ENCODE assay signal across 9 cellular contexts in genomic region chr9:738209-738915, GRCh38.
DNase-seq lines count a peak whose midpoint lies in the region; ATAC-seq and TF ChIP-seq lines count a peak whose summit lies in the region.
"Had no signal": no experiment of that assay in that cellular context is flagged by ENCODE, and none has a peak within 500 bp of the region (broad histone marks: within the 10 kb centered on the region; RNA-seq: fewer than 3 reads in every experiment).

No MANE protein-coding gene starts in this region.

- H3K36me3 Mint-ChIP-seq in HFFc6 (ENCODE audit: low read depth), result peaks cover 65% of the 10 kb centered on the region

- intact Hi-C loops in body of pancreas (cut with DNase I), result no loop called here

- no peaks in the 10 kb centered on the region for H3K9me3 ChIP-seq in body of pancreas

- peaks cover 4% of the 10 kb centered on the region for H3K4me1 ChIP-seq in body of pancreas

- no peaks in the 10 kb centered on the region for H3K9me3 Mint-ChIP-seq in HFFc6

- DNase-seq in HFFc6 (peak; percentile 99), body of pancreas (peak in 1 of 4 donors; percentile 41), hepatic stellate cell (ENCODE audit: low spot score) (peak; percentile 88), substantia nigra (lab: John Stamatoyannopoulos, UW) (peak in 15 of 49 donors; percentile 14 to 56 (median 23)), NCI-H526 treated with DMSO at 0.1 percent for 48 hours (lab: John Stamatoyannopoulos, UW) (no peak), NCI-H1048 (lab: John Stamatoyannopoulos, UW) (no peak), inferior parietal cortex (ENCODE audit: extremely low spot score) (no peak)
- DNase-seq: activated T-cell treated with anti-CD3 and anti-CD28 coated beads for 4 hours had no signal

- H3K27me3 Mint-ChIP-seq in HFFc6 (ENCODE audit: insufficient read depth), result peaks cover 5% of the 10 kb centered on the region

- H3K36me3 ChIP-seq in body of pancreas (replicated peaks in 1 of 2; ENCODE audit: insufficient read depth in 1 of 2, low read depth in 2 of 2), result peaks cover 0 to 50% of the 10 kb centered on the region in 2 donors

- H3K4me3 Mint-ChIP-seq in HFFc6, result peak overlapping the region; percentile 80

- H3K27me3 ChIP-seq in body of pancreas, result no peaks in the 10 kb centered on the region

- peak overlapping the region; percentile 100 for H3K27ac Mint-ChIP-seq in HFFc6

- ATAC-seq in body of pancreas, result peak; percentile 58
- ATAC-seq in GM18519 (IDR thresholded peaks at IDR 0.05; ENCODE audit: low FRiP score, unreplicated experiment), result no peak

- TF ChIP-seq POLR2A in body of pancreas (IDR thresholded peaks at IDR 0.05), result no peak

- 83 to 84% methylated on average over 14 of the region's 14 CpGs for WGBS in body of pancreas, 2 donors

- TF ChIP-seq CTCF in HFFc6 (IDR thresholded peaks at IDR 0.05) (no peak), body of pancreas (IDR thresholded peaks at IDR 0.05) (no peak)

- H3K4me3 ChIP-seq in body of pancreas, result no peak overlapping the region

- H3K27ac ChIP-seq in body of pancreas (peak overlapping the region in 1 of 4 donors; percentile 34), substantia nigra (ENCODE audit: low read depth, low read length, poor library complexity, severe bottlenecking) (peak overlapping the region; percentile 47)

- peaks cover 53% of the 10 kb centered on the region for H3K4me1 Mint-ChIP-seq in HFFc6 (ENCODE audit: low read depth)

Comparison
In these comparisons a context has a peak if more than half of its experiments do, and no peak if none do; other contexts are left out.
1. DNase-seq: peak in HFFc6 (single experiment) and hepatic stellate cell (single experiment); none in NCI-H526 treated with DMSO at 0.1 percent for 48 hours (single experiment), NCI-H1048 (single experiment) and inferior parietal cortex (single experiment).